In genomic region chr17:69084911-69085310, GRCh38 we compare ENCODE assay signal across 10 cellular contexts. TPM values are rescaled to one million over a fixed set of nuclear protein-coding genes. Genes with fewer than 3 reads are reported as not detected.
A peak's percentile ranks its signal among the peaks of the same experiment; 100 is the strongest.
DNase-seq lines count a peak whose midpoint lies in the region; ATAC-seq and TF ChIP-seq lines count a peak whose summit lies in the region.
"Had no signal": no experiment of that assay in that cellular context is flagged by ENCODE, and none has a peak within 500 bp of the region (broad histone marks: within the 10 kb centered on the region; RNA-seq: fewer than 3 reads in every experiment).

No MANE protein-coding gene starts in this region.

- no peak overlapping the region for H3K27ac Mint-ChIP-seq in CD8-positive, alpha-beta T cell
- H3K27ac Mint-ChIP-seq in CD8-positive, alpha-beta memory T cell: no peak overlapping the region
- H3K27ac Mint-ChIP-seq: T-helper 1 cell treated with Interleukin-12 subunit alpha and Interleukin-12 subunit beta and Interleukin-4 antibody, amounts not matched to agents 30 μg/mL and 1 μg/mL, for 36 hours had no signal

- in situ Hi-C loops in astrocyte of the cerebellum (cut with HindIII; ENCODE audit: low sequenced_read_pairs): no loop called here

- no peaks in the 10 kb centered on the region for H3K27me3 Mint-ChIP-seq in CD8-positive, alpha-beta T cell (ENCODE audit: low read depth)
- peaks cover 0 to 3% of the 10 kb centered on the region in 2 donors for H3K27me3 Mint-ChIP-seq in CD8-positive, alpha-beta memory T cell

- H3K4me1 Mint-ChIP-seq in CD8-positive, alpha-beta T cell (ENCODE audit: low read depth): no peaks in the 10 kb centered on the region
- no peaks in the 10 kb centered on the region for H3K4me1 Mint-ChIP-seq in CD8-positive, alpha-beta memory T cell

- no peak overlapping the region for H3K4me3 Mint-ChIP-seq in CD8-positive, alpha-beta T cell
- H3K4me3 Mint-ChIP-seq in CD8-positive, alpha-beta memory T cell: no peak overlapping the region
- H3K4me3 Mint-ChIP-seq: T-helper 1 cell treated with Interleukin-12 subunit alpha and Interleukin-12 subunit beta and Interleukin-4 antibody, amounts not matched to agents 30 μg/mL and 1 μg/mL, for 36 hours had no signal

- no peak overlapping the region for H3K4me3 ChIP-seq in CD8-positive, alpha-beta T cell (ENCODE audit: low read depth, low read length)
- no peak overlapping the region for H3K4me3 ChIP-seq in Jurkat, Clone E6-1 (ENCODE audit: low read length)
- H3K4me3 ChIP-seq in astrocyte of the cerebellum (ENCODE audit: low read depth, low read length): no peak overlapping the region
- no peak overlapping the region for H3K4me3 ChIP-seq in lower lobe of right lung
- no peak overlapping the region for H3K4me3 ChIP-seq in CD8-positive, alpha-beta memory T cell (ENCODE audit: low read length)
- H3K4me3 ChIP-seq: heart left ventricle had no signal

- no peaks in the 10 kb centered on the region for H3K36me3 Mint-ChIP-seq in CD8-positive, alpha-beta T cell
- peaks cover 0 to 4% (median 0%) of the 10 kb centered on the region in 3 donors for H3K36me3 Mint-ChIP-seq in CD8-positive, alpha-beta memory T cell

- H3K27me3 ChIP-seq in CD8-positive, alpha-beta T cell (ENCODE audit: insufficient read depth, low read length): no peaks in the 10 kb centered on the region
- H3K27me3 ChIP-seq in lower lobe of right lung (ENCODE audit: low read depth): no peaks in the 10 kb centered on the region
- H3K27me3 ChIP-seq in CD8-positive, alpha-beta memory T cell (ENCODE audit: insufficient read depth, low read length, poor library complexity, severe bottlenecking): no peaks in the 10 kb centered on the region
- H3K27me3 ChIP-seq: heart left ventricle had no signal

- no peaks in the 10 kb centered on the region for H3K9me3 ChIP-seq in CD8-positive, alpha-beta T cell (ENCODE audit: low read length)
- no peaks in the 10 kb centered on the region for H3K9me3 ChIP-seq in lower lobe of right lung
- H3K9me3 ChIP-seq in CD8-positive, alpha-beta memory T cell (ENCODE audit: low read length): no peaks in the 10 kb centered on the region

- peak; percentile 31 for TF ChIP-seq CTCF in CD8-positive, alpha-beta T cell (IDR thresholded peaks at IDR 0.05)
- peak; percentile 53 for TF ChIP-seq CTCF in astrocyte of the cerebellum (IDR thresholded peaks at IDR 0.05; ENCODE audit: low read depth, low read length, missing control alignments)
- peak; percentile 18 for TF ChIP-seq CTCF in lower lobe of right lung (IDR thresholded peaks at IDR 0.05)

- no peak for ATAC-seq in CD8-positive, alpha-beta T cell
- ATAC-seq in lower lobe of right lung (no peak), HG03342 (IDR thresholded peaks at IDR 0.05; ENCODE audit: unreplicated experiment) (no peak), HG03439 (IDR thresholded peaks at IDR 0.05; ENCODE audit: unreplicated experiment) (no peak)
- ATAC-seq: heart left ventricle had no signal

- peaks cover 3% of the 10 kb centered on the region for H3K9me3 Mint-ChIP-seq in CD8-positive, alpha-beta T cell
- no peaks in the 10 kb centered on the region for H3K9me3 Mint-ChIP-seq in CD8-positive, alpha-beta memory T cell

- POLR2A ChIA-PET in CD8-positive, alpha-beta T cell (lab: Charles Lee): no interaction called here
- POLR2A ChIA-PET in CD8-positive, alpha-beta memory T cell (lab: Charles Lee): no interaction called here

- CTCF ChIA-PET in CD8-positive, alpha-beta T cell (lab: Charles Lee): no interaction called here
- CTCF ChIA-PET in CD8-positive, alpha-beta memory T cell (lab: Charles Lee): no interaction called here

- no peaks in the 10 kb centered on the region for H3K4me1 ChIP-seq in CD8-positive, alpha-beta T cell (ENCODE audit: insufficient read depth, low read length)
- H3K4me1 ChIP-seq in lower lobe of right lung: no peaks in the 10 kb centered on the region
- H3K4me1 ChIP-seq in CD8-positive, alpha-beta memory T cell (ENCODE audit: insufficient read depth, low read length): no peaks in the 10 kb centered on the region
- H3K4me1 ChIP-seq: heart left ventricle had no signal

- intact Hi-C loops in CD8-positive, alpha-beta T cell (cut with DNase I, micrococcal nuclease): no loop called here
- intact Hi-C loops in lower lobe of right lung (cut with DNase I): no loop called here

- H3K36me3 ChIP-seq in CD8-positive, alpha-beta T cell (ENCODE audit: insufficient read depth, low read length): no peaks in the 10 kb centered on the region
- peaks cover 20% of the 10 kb centered on the region for H3K36me3 ChIP-seq in lower lobe of right lung
- no peaks in the 10 kb centered on the region for H3K36me3 ChIP-seq in CD8-positive, alpha-beta memory T cell (ENCODE audit: insufficient read depth, low read length)

- H3K27ac ChIP-seq in CD8-positive, alpha-beta T cell (ENCODE audit: low read depth, low read length): no peak overlapping the region
- H3K27ac ChIP-seq in lower lobe of right lung: no peak overlapping the region
- H3K27ac ChIP-seq in CD8-positive, alpha-beta memory T cell (ENCODE audit: low read depth, low read length): no peak overlapping the region
- H3K27ac ChIP-seq: heart left ventricle had no signal

- no peak for DNase-seq in CD8-positive, alpha-beta T cell
- DNase-seq in Jurkat, Clone E6-1 (ENCODE audit: low read depth, low spot score): peak; percentile 4
- DNase-seq in astrocyte of the cerebellum (ENCODE audit: low read depth) (no peak), lower lobe of right lung (no peak), GDM1 (lab: John Stamatoyannopoulos, UW) (no peak)
- DNase-seq in CD8-positive, alpha-beta memory T cell: no peak
- DNase-seq: heart left ventricle had no signal

RNA-seq across cellular contexts. Expression of gene ABCA9, which starts 24.2 kb away (rescaled TPM):
- total RNA-seq in CD8-positive, alpha-beta T cell: not detected
- polyA plus RNA-seq in Jurkat, Clone E6-1 (2012; ENCODE audit: insufficient read depth, insufficient read length): not detected
- total RNA-seq in lower lobe of right lung: 14.6 TPM
- not detected for total RNA-seq in CD8-positive, alpha-beta memory T cell
- polyA plus RNA-seq in CD8-positive, alpha-beta memory T cell: not detected

RNA-seq across cellular contexts. Expression of gene ABCA6, which starts 56.8 kb away (rescaled TPM):
- under 1 TPM in 1 of 2 experiments, not detected in 1; 0.14 TPM for total RNA-seq in CD8-positive, alpha-beta T cell
- polyA plus RNA-seq in Jurkat, Clone E6-1 (2012; ENCODE audit: insufficient read depth, insufficient read length): not detected
- 32.0 TPM for total RNA-seq in lower lobe of right lung
- under 1 TPM; 0.16 to 0.20 TPM for total RNA-seq in CD8-positive, alpha-beta memory T cell
- not detected for polyA plus RNA-seq in CD8-positive, alpha-beta memory T cell

Comparison
In these comparisons a context has a peak if more than half of its experiments do, and no peak if none do; other contexts are left out.
1. RNA of gene ABCA9, which starts 24.2 kb away (total RNA-seq): 14.6 TPM in lower lobe of right lung (single experiment); not detected in CD8-positive, alpha-beta T cell and not detected in CD8-positive, alpha-beta memory T cell; every median in the first group is over 10 times any median in the second.
2. RNA of gene ABCA6, which starts 56.8 kb away (total RNA-seq): 32.0 TPM in lower lobe of right lung (single experiment); 0.16 to 0.20 TPM in CD8-positive, alpha-beta memory T cell and 0.14 TPM in CD8-positive, alpha-beta T cell; every median in the first group is over 10 times any median in the second.
3. Peak in every context shown above with its lines, with median percentiles within 50 percentile points of each other: CTCF ChIP-seq.